36 cellular contexts compared by ENCODE assay signal in the genomic region with DNA sequence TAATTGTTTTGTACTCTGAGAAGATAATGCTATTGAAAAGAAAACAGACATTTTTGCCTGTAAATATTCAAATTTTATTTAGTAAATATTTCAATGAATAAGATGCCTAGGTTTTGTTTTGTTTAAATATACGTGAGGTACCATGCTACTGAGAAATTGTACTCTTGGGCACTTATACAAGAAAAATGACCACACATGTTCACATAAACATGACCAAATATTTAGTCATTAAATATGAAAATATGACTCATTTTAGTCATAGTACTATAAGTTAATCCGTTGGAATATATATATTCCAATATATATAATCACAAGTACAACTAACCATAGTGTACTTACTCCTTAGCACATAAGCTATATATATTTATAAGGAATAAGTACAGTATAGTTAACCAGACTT. TPM values are rescaled to one million over a fixed set of nuclear protein-coding genes. Genes with fewer than 3 reads are reported as not detected.
"Had no signal": no experiment of that assay in that cellular context is flagged by ENCODE, and none has a peak within 500 bp of the region (broad histone marks: within the 10 kb centered on the region; RNA-seq: fewer than 3 reads in every experiment).

No MANE protein-coding gene starts in this region.

- H3K27ac ChIP-seq: KMS-11 had no signal

- H3K9ac ChIP-seq: KMS-11 had no signal

- H3K27me3 ChIP-seq: MG63 had no signal

- DNase-seq: Kasumi-1, KG1, MG63, MM.1S, MV-4-11, NCI-H1048, NCI-H1092, NCI-H1092 treated with DMSO at 0.1 percent for 48 hours, NCI-H1105, NCI-H1105 treated with DMSO at 0.1 percent for 48 hours, NCI-H1417, NCI-H1417 treated with DMSO at 0.1 percent for 48 hours, NCI-H1436, NCI-H1436 treated with DMSO at 0.1 percent for 48 hours, NCI-H146, NCI-H1694, NCI-H1694 treated with DMSO at 0.1 percent for 48 hours, NCI-H187, NCI-H187 treated with DMSO at 0.1 percent for 48 hours, NCI-H1930, NCI-H2029, NCI-H2029 treated with DMSO at 0.1 percent for 48 hours, NCI-H2081, NCI-H2081 treated with DMSO at 0.1 percent for 48 hours, NCI-H2107, NCI-H2171, NCI-H2171 treated with DMSO at 0.1 percent for 48 hours, NCI-H2227 treated with DMSO at 0.1 percent for 48 hours, NCI-H226, NCI-H345, NCI-H446, NCI-H446 treated with DMSO at 0.1 percent for 48 hours, NCI-H510A, NCI-H510A treated with DMSO at 0.1 percent for 48 hours had no signal

- H3K36me3 ChIP-seq: MG63 had no signal

- H3K4me2 ChIP-seq: KMS-11 had no signal

- H3K9me3 ChIP-seq: MG63 had no signal

- H3K4me3 ChIP-seq: MG63 had no signal

RNA-seq across cellular contexts. Expression of gene ZNF804A, which starts 56.7 kb away (rescaled TPM):
- total RNA-seq: MCF 10A had no signal
